In genomic region chr18:31268985-31269406, GRCh38 we compare ENCODE assay signal across 15 cellular contexts. TPM values are rescaled to one million over a fixed set of nuclear protein-coding genes. Genes with fewer than 3 reads are reported as not detected.
DNase-seq lines count a peak whose midpoint lies in the region; ATAC-seq and FAIRE-seq lines count a peak whose summit lies in the region.
"Had no signal": no experiment of that assay in that cellular context is flagged by ENCODE, and none has a peak within 500 bp of the region (broad histone marks: within the 10 kb centered on the region; RNA-seq: fewer than 3 reads in every experiment).

No MANE protein-coding gene starts in this region.

- no peak overlapping the region for H3K27ac ChIP-seq in epithelial cell of prostate
- no peak overlapping the region for H3K27ac ChIP-seq in small intestine (ENCODE audit: low read depth in 1 of 2, low read length in 1 of 2)
- H3K27ac ChIP-seq: HL-60 had no signal

- no peak overlapping the region for H3K4me3 ChIP-seq in small intestine (ENCODE audit: low read depth in 1 of 2, low read length in 2 of 2)

- peak; percentile 0 for DNase-seq in NCI-H446 treated with DMSO at 0.1 percent for 48 hours (lab: John Stamatoyannopoulos, UW)
- DNase-seq in NCI-H446 (lab: John Stamatoyannopoulos, UW), result no peak
- peak; percentile 48 for DNase-seq in NCI-H345 (lab: John Stamatoyannopoulos, UW)
- DNase-seq in epithelial cell of prostate (ENCODE audit: low read depth, low spot score), result peak; percentile 72
- DNase-seq in small intestine, result peak; percentile 53
- no peak for DNase-seq in natural killer cell treated with Interleukin-12 subunit alpha and Interleukin-12 subunit beta and Interleukin-15 and Interleukin-18, amount 100 ng/mL, for 72 hours (ENCODE audit: low spot score)
- DNase-seq in retina, result no peak
- DNase-seq: DMS 273 treated with DMSO at 0.1 percent for 48 hours; NCI-H1436 treated with DMSO at 0.1 percent for 48 hours; stimulated activated naive CD8-positive, alpha-beta T cell treated with anti-CD3 and anti-CD28 coated beads, Interleukin-15, Interleukin-2, amounts not matched to agents 100 U/mL and 50 U/mL, for 24 hours had no signal

- H3K4me1 Mint-ChIP-seq in natural killer cell treated with Interleukin-12 subunit alpha and Interleukin-12 subunit beta and Interleukin-15 and Interleukin-18, amount 100 ng/mL, for 72 hours (ENCODE audit: low read depth in 2 of 2), result no peaks in the 10 kb centered on the region
- H3K4me1 Mint-ChIP-seq: neural crest cell had no signal

- no peaks in the 10 kb centered on the region for H3K27me3 ChIP-seq in small intestine (ENCODE audit: control insufficient read depth in 2 of 2, insufficient read depth in 2 of 2, low read length in 2 of 2)

- no peak for ATAC-seq in natural killer cell treated with Interleukin-12 subunit alpha and Interleukin-12 subunit beta and Interleukin-15 and Interleukin-18, amount 100 ng/mL, for 72 hours
- no peak for ATAC-seq in HG02588 (IDR thresholded peaks at IDR 0.05; ENCODE audit: unreplicated experiment)
- ATAC-seq: stimulated activated naive CD8-positive, alpha-beta T cell treated with anti-CD3 and anti-CD28 coated beads, Interleukin-15, Interleukin-2, amounts not matched to agents 100 U/mL and 50 U/mL, for 24 hours had no signal

- no peak for FAIRE-seq in small intestine (lab: Jason Lieb, UNC)
- FAIRE-seq: A204.1, RCC 7860 had no signal

- H3K27ac Mint-ChIP-seq in natural killer cell treated with Interleukin-12 subunit alpha and Interleukin-12 subunit beta and Interleukin-15 and Interleukin-18, amount 100 ng/mL, for 72 hours, result no peak overlapping the region

- H3K27me3 Mint-ChIP-seq in natural killer cell treated with Interleukin-12 subunit alpha and Interleukin-12 subunit beta and Interleukin-15 and Interleukin-18, amount 100 ng/mL, for 72 hours, result no peaks in the 10 kb centered on the region

- 6 to 30% (median 29%) methylated on average over 1 of the region's 1 CpG for WGBS in small intestine, 3 donors

- peaks cover 12% of the 10 kb centered on the region for H3K9me3 Mint-ChIP-seq in natural killer cell treated with Interleukin-12 subunit alpha and Interleukin-12 subunit beta and Interleukin-15 and Interleukin-18, amount 100 ng/mL, for 72 hours
- H3K9me3 Mint-ChIP-seq: neural crest cell had no signal

- no peak overlapping the region for H3K4me3 Mint-ChIP-seq in natural killer cell treated with Interleukin-12 subunit alpha and Interleukin-12 subunit beta and Interleukin-15 and Interleukin-18, amount 100 ng/mL, for 72 hours
- H3K4me3 Mint-ChIP-seq: neural crest cell had no signal

- no peaks in the 10 kb centered on the region for H3K9me3 ChIP-seq in small intestine (ENCODE audit: control insufficient read depth, low read depth)

- no peaks in the 10 kb centered on the region for H3K4me1 ChIP-seq in small intestine (ENCODE audit: control insufficient read depth in 2 of 2, insufficient read depth in 1 of 2, low read depth in 1 of 2, low read length in 1 of 2)

- H3K36me3 ChIP-seq in small intestine (ENCODE audit: control insufficient read depth in 2 of 2, insufficient read depth in 2 of 2, low read length in 2 of 2), result no peaks in the 10 kb centered on the region

- no peaks in the 10 kb centered on the region for H3K36me3 Mint-ChIP-seq in natural killer cell treated with Interleukin-12 subunit alpha and Interleukin-12 subunit beta and Interleukin-15 and Interleukin-18, amount 100 ng/mL, for 72 hours

RNA-seq across cellular contexts. Expression of gene DSG1, which starts 49.0 kb away (rescaled TPM):
- polyA plus RNA-seq in small intestine, result under 1 TPM in 1 of 3 donors, not detected in 2; 0.03 TPM
- total RNA-seq in natural killer cell treated with Interleukin-12 subunit alpha and Interleukin-12 subunit beta and Interleukin-15 and Interleukin-18, amount 100 ng/mL, for 72 hours, result not detected
- total RNA-seq: neural crest cell had no signal

Comparison
In these comparisons a context has a peak if more than half of its experiments do, and no peak if none do; other contexts are left out.
1. DNase-seq: peak in NCI-H446 treated with DMSO at 0.1 percent for 48 hours (single experiment), NCI-H345 (single experiment), epithelial cell of prostate (single experiment) and small intestine (single experiment); none in NCI-H446 (0 of 2), natural killer cell treated with Interleukin-12 subunit alpha and Interleukin-12 subunit beta and Interleukin-15 and Interleukin-18, amount 100 ng/mL, for 72 hours (single experiment) and retina (single experiment).